ENCODE assay signal across 8 cellular contexts in the genomic region with DNA sequence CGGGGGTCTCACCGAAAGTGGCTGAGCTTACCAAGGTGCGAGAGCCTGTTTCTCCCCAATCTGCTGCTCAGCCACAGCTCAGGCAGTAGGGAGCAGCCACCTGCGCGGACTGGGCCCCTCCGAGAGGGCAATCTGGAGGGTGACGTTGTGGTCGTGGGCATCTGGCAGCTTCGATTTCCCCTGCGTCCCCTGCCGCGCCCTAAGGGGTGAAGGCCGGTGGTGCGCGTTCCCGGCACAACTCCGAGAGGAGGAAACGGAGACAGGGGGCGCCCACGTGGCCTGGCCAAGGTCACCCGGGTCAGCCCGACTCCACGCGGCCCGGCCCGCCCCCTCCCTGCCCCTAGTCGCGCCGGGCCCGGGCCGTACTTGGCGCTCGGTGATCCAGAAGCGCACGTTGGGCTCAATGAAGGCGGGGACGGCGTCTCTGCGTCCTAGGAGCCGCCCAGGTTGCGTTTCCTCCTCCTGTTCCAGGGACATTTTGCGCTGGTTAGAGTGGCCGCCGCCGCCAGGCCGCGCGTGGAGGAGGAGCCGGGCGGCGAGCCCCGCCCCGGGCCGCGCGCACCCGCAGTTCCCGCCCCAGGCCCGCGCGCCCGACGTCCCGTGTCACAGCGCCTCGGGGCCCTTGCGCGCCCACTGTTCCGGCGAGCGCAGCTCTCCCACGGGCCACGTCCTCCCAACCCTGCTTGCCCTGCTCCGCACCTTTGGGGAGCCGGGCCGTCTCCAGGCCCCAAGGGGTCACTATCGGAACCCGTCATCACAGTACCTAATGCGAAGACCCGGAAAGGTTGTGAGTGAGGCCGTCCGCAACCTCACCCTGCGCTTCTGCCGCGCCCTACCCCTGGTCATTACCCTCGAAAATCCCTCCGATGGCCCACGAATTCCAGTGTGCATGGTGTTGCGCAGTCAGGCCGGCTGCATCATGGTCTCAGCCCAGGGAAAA. TPM values are rescaled to one million over a fixed set of nuclear protein-coding genes. Genes with fewer than 3 reads are reported as not detected.
DNase-seq lines count a peak whose midpoint lies in the region; ATAC-seq and TF ChIP-seq lines count a peak whose summit lies in the region.

SFXN4 (minus strand) TSS at position 544 of the 940 bp plus-strand sequence; CDS start at position 477, 67 bp downstream.

- TF ChIP-seq CTCF in dorsolateral prefrontal cortex (IDR thresholded peaks at IDR 0.05 in 54 of 56, conservative IDR thresholded peaks at IDR 0.05 in 2 of 56; ENCODE audit: low read depth in 1 of 56, partially characterized antibody in 56 of 56): peak in 36 of 56 donors; percentile 7 to 62 (median 31)
- no peak for TF ChIP-seq CTCF in lung (IDR thresholded peaks at IDR 0.05; ENCODE audit: control extremely low read depth, extremely low read depth)

- no peaks in the 10 kb centered on the region for H3K9me3 ChIP-seq in lung (ENCODE audit: control insufficient read depth in 2 of 2, insufficient read depth in 1 of 2, low read length in 1 of 2)

- TF ChIP-seq POLR2A in GM18526 (IDR thresholded peaks at IDR 0.05; ENCODE audit: extremely low read depth, insufficient read length): peak; percentile 72

- intact Hi-C loops in dorsolateral prefrontal cortex (cut with DNase I): loop anchor here (1.0 to 10.0 kb wide), 5 partner anchors 13 to 85 kb away; partner anchors contain the start of genes GRK5 (in 2 of the 2), PRDX3 (in 2 of the 2), DENND10 (in 1 of the 2) and EIF3A (in 1 of the 2)

- DNase-seq in AG08396 (ENCODE audit: low spot score) (peak; percentile 91), NCI-H510A (lab: John Stamatoyannopoulos, UW) (peak; percentile 62), dorsolateral prefrontal cortex (peak; percentile 75 to 91 (median 81)), lung (ENCODE audit: low spot score) (peak; percentile 78)
- peak; percentile 64 to 67 for DNase-seq in activated CD4-positive, alpha-beta T cell treated with anti-CD3 and anti-CD28 coated beads, Interleukin-2, amount 50 U/mL, for 4 hours
- peak; percentile 57 to 71 (median 70) for DNase-seq in stimulated activated CD4-positive, alpha-beta T cell treated with anti-CD3 and anti-CD28 coated beads, TNF-alpha, amount 100 ng/mL, for 4 hours (ENCODE audit: low read depth in 3 of 3)

- ATAC-seq in HG03060 (IDR thresholded peaks at IDR 0.05; ENCODE audit: low read depth, unreplicated experiment) (peak; percentile 70), lung (ENCODE audit: insufficient read depth, low FRiP score) (peak; percentile 99)

- H3K27ac ChIP-seq in dorsolateral prefrontal cortex (peak within 1 kb of the TSS; percentile 21 to 98 (median 90)), lung (ENCODE audit: low read depth in 1 of 2, low read length in 1 of 2) (peak within 1 kb of the TSS; percentile 82 to 93)

- peak within 1 kb of the TSS; percentile 61 to 98 (median 87) for H3K4me3 ChIP-seq in dorsolateral prefrontal cortex
- peak within 1 kb of the TSS; percentile 84 for H3K4me3 ChIP-seq in lung

- peaks cover 16% of the 10 kb centered on the region in 2 donors for H3K36me3 ChIP-seq in lung (ENCODE audit: control insufficient read depth in 2 of 2, insufficient read depth in 2 of 2, low read length in 2 of 2)

- peaks cover 0 to 2% of the 10 kb centered on the region in 2 donors for H3K4me1 ChIP-seq in lung (ENCODE audit: control insufficient read depth in 2 of 2, insufficient read depth in 2 of 2, low read length in 2 of 2)

- no peaks in the 10 kb centered on the region for H3K27me3 ChIP-seq in dorsolateral prefrontal cortex
- no peaks in the 10 kb centered on the region for H3K27me3 ChIP-seq in lung (ENCODE audit: control insufficient read depth, insufficient read depth)

- WGBS in lung, 2 donors: 0 to 1% methylated on average over 83 to 90 of the region's 90 CpGs

RNA-seq across cellular contexts. Expression of gene SFXN4, which starts in this region (rescaled TPM):
- total RNA-seq in dorsolateral prefrontal cortex (10 to 100 TPM; 22.4 to 49.6 (median 31.7) TPM), lung (10 to 100 TPM; 10.6 to 22.0 TPM)
- polyA plus RNA-seq in lung: 10 to 100 TPM; 22.1 to 40.4 TPM

Comparison
In these comparisons a context has a peak if more than half of its experiments do, and no peak if none do; other contexts are left out.
1. Peak in every context shown above with its lines: DNase-seq, ATAC-seq, H3K4me3 ChIP-seq and H3K27ac ChIP-seq.